ENCODE assay signal across 14 cellular contexts in genomic region chr17:80424261-80424660, GRCh38.
"Had no signal": no experiment of that assay in that cellular context is flagged by ENCODE, and none has a peak within 500 bp of the region (broad histone marks: within the 10 kb centered on the region; RNA-seq: fewer than 3 reads in every experiment).

No MANE protein-coding gene starts in this region.

- H3K9me3 Mint-ChIP-seq: activated naive CD4-positive, alpha-beta T cell treated with anti-CD3 and anti-CD28 coated beads, Interleukin-2, amount 50 U/mL, for 72 hours; activated T-cell treated with anti-CD3 and anti-CD28 coated beads, Interleukin-2, amount 50 U/mL, for 24 hours; brain; nephron progenitor cell; stimulated activated naive CD8-positive, alpha-beta T cell treated with anti-CD3 and anti-CD28 coated beads, Interleukin-15, amount 100 ng/mL, for 72 hours had no signal

- H3K36me3 ChIP-seq: thoracic aorta had no signal

- H3K4me3 Mint-ChIP-seq: activated CD8-positive, alpha-beta memory T cell treated with anti-CD3 and anti-CD28 coated beads, Interleukin-2, amount 10 ng/mL, durations not matched to agents 7 days and 5 days; activated T-cell treated with anti-CD3 and anti-CD28 coated beads, Interleukin-2, amount 50 U/mL, for 24 hours; brain; nephron progenitor cell; stimulated activated naive CD8-positive, alpha-beta T cell treated with anti-CD3 and anti-CD28 coated beads, Interleukin-15, amount 100 ng/mL, for 72 hours had no signal

- H3K27ac Mint-ChIP-seq: activated CD8-positive, alpha-beta memory T cell treated with anti-CD3 and anti-CD28 coated beads, Interleukin-2, amount 10 ng/mL, durations not matched to agents 7 days and 5 days; activated naive CD4-positive, alpha-beta T cell treated with anti-CD3 and anti-CD28 coated beads, Interleukin-2, amount 50 U/mL, for 72 hours; nephron progenitor cell had no signal

- ATAC-seq: activated CD8-positive, alpha-beta memory T cell treated with anti-CD3 and anti-CD28 coated beads, Interleukin-2, amount 10 ng/mL, durations not matched to agents 7 days and 5 days; activated naive CD4-positive, alpha-beta T cell treated with anti-CD3 and anti-CD28 coated beads, Interleukin-2, amount 50 U/mL, for 72 hours; stimulated activated naive CD8-positive, alpha-beta T cell treated with anti-CD3 and anti-CD28 coated beads, Interleukin-15, amount 100 ng/mL, for 72 hours had no signal

- H3K9me3 ChIP-seq: esophagus squamous epithelium, thoracic aorta had no signal

- H3K36me3 Mint-ChIP-seq: activated CD8-positive, alpha-beta memory T cell treated with anti-CD3 and anti-CD28 coated beads, Interleukin-2, amount 10 ng/mL, durations not matched to agents 7 days and 5 days; activated naive CD4-positive, alpha-beta T cell treated with anti-CD3 and anti-CD28 coated beads, Interleukin-2, amount 50 U/mL, for 72 hours; brain had no signal

- H3K4me1 Mint-ChIP-seq: nephron progenitor cell had no signal

- H3K4me3 ChIP-seq: esophagus squamous epithelium, thoracic aorta had no signal

- DNase-seq: activated CD4-positive, CD25-positive, alpha-beta regulatory T cell; activated CD8-positive, alpha-beta memory T cell treated with anti-CD3 and anti-CD28 coated beads, Interleukin-2, amount 10 ng/mL, durations not matched to agents 7 days and 5 days; activated T-cell treated with anti-CD3 and anti-CD28 coated beads, Interleukin-2, amount 50 U/mL, for 24 hours; amygdala; dermis blood vessel endothelial cell; esophagus squamous epithelium; foreskin fibroblast; glutamatergic neuron; nephron progenitor cell; stimulated activated CD4-positive, alpha-beta T cell treated with anti-CD3 and anti-CD28 coated beads, Interleukin-2, amount 100 ng/mL, for 48 hours; stimulated activated naive CD8-positive, alpha-beta T cell treated with anti-CD3 and anti-CD28 coated beads, Interleukin-15, amount 100 ng/mL, for 72 hours had no signal

- H3K27ac ChIP-seq: thoracic aorta had no signal

- H3K27me3 Mint-ChIP-seq: activated CD8-positive, alpha-beta memory T cell treated with anti-CD3 and anti-CD28 coated beads, Interleukin-2, amount 10 ng/mL, durations not matched to agents 7 days and 5 days; brain had no signal

- H3K27me3 ChIP-seq: esophagus squamous epithelium had no signal
